Comparison of ENCODE assay signal across 15 cellular contexts in genomic region chr10:84114088-84114667, GRCh38. TPM values are rescaled to one million over a fixed set of nuclear protein-coding genes. Genes with fewer than 3 reads are reported as not detected.
DNase-seq lines count a peak whose midpoint lies in the region; ATAC-seq and TF ChIP-seq lines count a peak whose summit lies in the region.
"Had no signal": no experiment of that assay in that cellular context is flagged by ENCODE, and none has a peak within 500 bp of the region (broad histone marks: within the 10 kb centered on the region; RNA-seq: fewer than 3 reads in every experiment).

No MANE protein-coding gene starts in this region.

- H3K4me2 ChIP-seq in OCI-LY7 (ENCODE audit: low read length): no peak overlapping the region

- H3K36me3 Mint-ChIP-seq in osteocyte (ENCODE audit: unreplicated experiment): no peaks in the 10 kb centered on the region
- H3K36me3 Mint-ChIP-seq: naive thymus-derived CD8-positive, alpha-beta T cell; stimulated activated effector memory CD8-positive, alpha-beta T cell treated with anti-CD3 and anti-CD28 coated beads, Interleukin-12 subunit alpha, Interleukin-12 subunit beta, amount 100 ng/mL, for 72 hours had no signal

- intact Hi-C loops in OCI-LY7 (cut with micrococcal nuclease; ENCODE audit: unreplicated experiment): no loop called here
- intact Hi-C loops in colonic mucosa (cut with DNase I): no loop called here
- intact Hi-C loops in aorta (cut with DNase I): no loop called here

- H3K27me3 Mint-ChIP-seq in osteocyte (ENCODE audit: unreplicated experiment): peaks cover 20% of the 10 kb centered on the region

- CTCF ChIA-PET in OCI-LY7 (lab: Charles Lee; ENCODE audit: unreplicated experiment): no interaction called here

- H3K79me2 ChIP-seq in OCI-LY7 (ENCODE audit: insufficient read depth, low read depth, low read length): no peaks in the 10 kb centered on the region

- H3K27ac ChIP-seq in OCI-LY7 (ENCODE audit: low read depth, low read length, poor library complexity, severe bottlenecking) (no peak overlapping the region), colonic mucosa (no peak overlapping the region), aorta (ENCODE audit: low read depth in 1 of 2, low read length in 2 of 2) (no peak overlapping the region)

- no peaks in the 10 kb centered on the region for H4K20me1 ChIP-seq in OCI-LY7 (ENCODE audit: insufficient read depth, low read length)

- H3K27me3 ChIP-seq in colonic mucosa (no peaks in the 10 kb centered on the region), aorta (ENCODE audit: control insufficient read depth in 1 of 2, insufficient read depth in 2 of 2, low read length in 1 of 2) (no peaks in the 10 kb centered on the region)

- H3K4me1 ChIP-seq in OCI-LY7 (ENCODE audit: insufficient read depth, low read length, poor library complexity, severe bottlenecking) (no peaks in the 10 kb centered on the region), colonic mucosa (no peaks in the 10 kb centered on the region), aorta (ENCODE audit: control insufficient read depth in 1 of 2, insufficient read depth in 2 of 2, low read length in 2 of 2) (no peaks in the 10 kb centered on the region)

- H3K4me3 ChIP-seq in OCI-LY7 (ENCODE audit: low read depth, low read length, poor library complexity, severe bottlenecking) (no peak overlapping the region), fibroblast of mammary gland (ENCODE audit: control insufficient read depth, low read depth, low read length) (no peak overlapping the region), colonic mucosa (no peak overlapping the region), aorta (ENCODE audit: low read length in 2 of 2) (no peak overlapping the region)

- no peak for ATAC-seq in aorta (ENCODE audit: low FRiP score)
- ATAC-seq: naive thymus-derived CD8-positive, alpha-beta T cell; stimulated activated effector memory CD8-positive, alpha-beta T cell treated with anti-CD3 and anti-CD28 coated beads, Interleukin-12 subunit alpha, Interleukin-12 subunit beta, amount 100 ng/mL, for 72 hours; T-helper 17 cell had no signal

- WGBS in aorta, 2 donors: 50 to 55% methylated on average over 13 of the region's 13 CpGs

- BruUV-seq in OCI-LY7 (replicated peaks; lab: Mats Ljungman, UMichigan): no TSS peak

- H2AFZ ChIP-seq in OCI-LY7 (ENCODE audit: low read length): no peak overlapping the region

- POLR2A ChIA-PET in OCI-LY7 (lab: Charles Lee): no interaction called here

- no peak overlapping the region for H3K27ac Mint-ChIP-seq in osteocyte (ENCODE audit: unreplicated experiment)
- H3K27ac Mint-ChIP-seq: naive thymus-derived CD8-positive, alpha-beta T cell; stimulated activated effector memory CD8-positive, alpha-beta T cell treated with anti-CD3 and anti-CD28 coated beads, Interleukin-12 subunit alpha, Interleukin-12 subunit beta, amount 100 ng/mL, for 72 hours; T-helper 17 cell had no signal

- H3K36me3 ChIP-seq in OCI-LY7 (ENCODE audit: insufficient read depth, low read length): no peaks in the 10 kb centered on the region
- H3K36me3 ChIP-seq in colonic mucosa: no peaks in the 10 kb centered on the region
- H3K36me3 ChIP-seq in aorta (ENCODE audit: control insufficient read depth in 1 of 2, insufficient read depth in 2 of 2, low read length in 1 of 2): no peaks in the 10 kb centered on the region

- H3K9me3 ChIP-seq in OCI-LY7 (ENCODE audit: low read length) (no peaks in the 10 kb centered on the region), colonic mucosa (no peaks in the 10 kb centered on the region), aorta (ENCODE audit: control insufficient read depth, low read length) (no peaks in the 10 kb centered on the region)

- no peak overlapping the region for H3K9ac ChIP-seq in colonic mucosa (ENCODE audit: low read depth in 2 of 2, low read length in 2 of 2)

- TF ChIP-seq CTCF in OCI-LY7 (conservative IDR thresholded peaks at IDR 0.05; ENCODE audit: low read length) (peak; percentile 55), fibroblast of mammary gland (conservative IDR thresholded peaks at IDR 0.05; ENCODE audit: control insufficient read depth, insufficient read depth, low read depth, low read length) (peak; percentile 28), osteocyte (IDR thresholded peaks at IDR 0.05) (peak; percentile 26), colonic mucosa (IDR thresholded peaks at IDR 0.05) (no peak)

- peak; percentile 3 for DNase-seq in NCI-H748 (lab: John Stamatoyannopoulos, UW; ENCODE audit: unreplicated experiment)
- no peak for DNase-seq in NCI-H748 treated with DMSO at 0.1 percent for 48 hours (lab: John Stamatoyannopoulos, UW)
- peak; percentile 3 for DNase-seq in OCI-LY7 (ENCODE audit: low spot score)
- DNase-seq in fibroblast of mammary gland (ENCODE audit: low read depth): peak; percentile 1
- no peak for DNase-seq in osteocyte (ENCODE audit: extremely low spot score, unreplicated experiment)
- DNase-seq in colonic mucosa: no peak
- DNase-seq in effector CD8-positive, alpha-beta T cell (lab: John Stamatoyannopoulos, UW): no peak
- no peak for DNase-seq in aorta
- DNase-seq: effector CD4-positive, alpha-beta T cell; naive thymus-derived CD8-positive, alpha-beta T cell; T-helper 17 cell had no signal

- no peaks in the 10 kb centered on the region for H3K4me1 Mint-ChIP-seq in osteocyte (ENCODE audit: unreplicated experiment)
- H3K4me1 Mint-ChIP-seq: stimulated activated effector memory CD8-positive, alpha-beta T cell treated with anti-CD3 and anti-CD28 coated beads, Interleukin-12 subunit alpha, Interleukin-12 subunit beta, amount 100 ng/mL, for 72 hours; T-helper 17 cell had no signal

- H3K4me3 Mint-ChIP-seq in osteocyte (ENCODE audit: unreplicated experiment): no peak overlapping the region
- H3K4me3 Mint-ChIP-seq: naive thymus-derived CD8-positive, alpha-beta T cell; stimulated activated effector memory CD8-positive, alpha-beta T cell treated with anti-CD3 and anti-CD28 coated beads, Interleukin-12 subunit alpha, Interleukin-12 subunit beta, amount 100 ng/mL, for 72 hours; T-helper 17 cell had no signal

- H3K9me3 Mint-ChIP-seq in osteocyte (ENCODE audit: unreplicated experiment): no peaks in the 10 kb centered on the region
- H3K9me3 Mint-ChIP-seq: stimulated activated effector memory CD8-positive, alpha-beta T cell treated with anti-CD3 and anti-CD28 coated beads, Interleukin-12 subunit alpha, Interleukin-12 subunit beta, amount 100 ng/mL, for 72 hours had no signal

- no peaks in the 10 kb centered on the region for H3K9me2 ChIP-seq in OCI-LY7 (ENCODE audit: insufficient read depth, low read length)

RNA-seq across cellular contexts. Expression of gene GHITM, which starts 25.1 kb away (rescaled TPM):
- 103 and 119 TPM in 2 replicates for total RNA-seq in OCI-LY7 (2014; rRNA removed; shearing (Covaris generic))
- total RNA-seq in OCI-LY7 (2022) (120 and 132 TPM in 2 replicates), osteocyte (105 and 106 TPM in 2 replicates), colonic mucosa (100 to 1,000 TPM; 284 to 404 TPM), aorta (10 to 100 TPM; 77.2 to 88.3 TPM)
- polyA plus RNA-seq in aorta: 100 to 1,000 TPM; 109 to 195 TPM

RNA-seq across cellular contexts. Expression of gene GPR15LG, which starts 59.4 kb away (rescaled TPM):
- total RNA-seq in OCI-LY7 (2014; rRNA removed; shearing (Covaris generic)): not detected in 2 replicates
- not detected in 2 replicates for total RNA-seq in OCI-LY7 (2022)
- total RNA-seq in osteocyte: not detected in 2 replicates
- 100 to 1,000 TPM; 515 to 560 TPM for total RNA-seq in colonic mucosa
- not detected for total RNA-seq in aorta
- 1 to 10 TPM in 1 of 2 donors, under 1 TPM in 1; 0.59 to 1.0 TPM for polyA plus RNA-seq in aorta
- total RNA-seq: H4; LHCN-M2; naive thymus-derived CD8-positive, alpha-beta T cell; NCI-H460; T-helper 17 cell had no signal
- polyA plus RNA-seq: naive thymus-derived CD8-positive, alpha-beta T cell had no signal

Comparison
In these comparisons a context has a peak if more than half of its experiments do, and no peak if none do; other contexts are left out.
1. DNase-seq: peak in NCI-H748 (single experiment), OCI-LY7 (single experiment) and fibroblast of mammary gland (single experiment); none in NCI-H748 treated with DMSO at 0.1 percent for 48 hours (single experiment), osteocyte (single experiment), colonic mucosa (single experiment), effector CD8-positive, alpha-beta T cell (single experiment) and aorta (0 of 2).
2. RNA of gene GPR15LG, which starts 59.4 kb away (total RNA-seq): 515 to 560 TPM in colonic mucosa; not detected in aorta, not detected in OCI-LY7 and not detected in osteocyte; every median in the first group is over 100 times any median in the second.